7 cellular contexts compared by ENCODE assay signal in genomic region chr6:68919537-68919936, GRCh38.
"Had no signal": no experiment of that assay in that cellular context is flagged by ENCODE, and none has a peak within 500 bp of the region (broad histone marks: within the 10 kb centered on the region; RNA-seq: fewer than 3 reads in every experiment).

No MANE protein-coding gene starts in this region.

- H3K27ac ChIP-seq: GM23248 had no signal

- H3K4me3 ChIP-seq: GM23248, HAP-1, K562 had no signal

- DNase-seq: GM23248, GOT3, H7, HFFc6, IMR-90 had no signal

- H3K9me3 ChIP-seq: HAP-1 had no signal

- H2AFZ ChIP-seq: GM23248 had no signal

- H3K36me3 ChIP-seq: HAP-1 had no signal

- H3K9ac ChIP-seq: GM23248 had no signal
